In the genomic region with DNA sequence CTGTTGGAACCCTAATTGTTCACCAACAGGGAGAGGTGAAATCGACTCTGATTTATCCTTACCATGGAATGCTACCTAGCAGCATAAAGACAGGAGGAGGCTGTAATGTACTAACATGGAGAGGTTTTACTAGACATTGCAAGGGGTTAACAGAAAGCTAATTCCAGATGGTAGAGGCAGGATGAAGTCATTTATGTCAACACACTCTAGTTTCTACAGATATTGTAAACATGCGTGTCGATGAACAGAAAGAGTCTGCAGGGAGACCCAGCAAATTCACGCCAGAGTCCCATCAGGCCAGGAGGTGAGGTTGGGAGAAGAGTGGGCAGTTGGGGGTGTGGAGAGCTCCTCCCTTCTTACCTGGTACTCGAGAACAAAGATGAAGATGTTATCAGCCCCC, we compare ENCODE assay signal across 1 cellular context.
TF ChIP-seq lines count a peak whose summit lies in the region.

No MANE protein-coding gene starts in this region.

TF ChIP-seq in GM23338, 12 proteins besides CTCF, POLR2A, EP300 and RAD21 (continued from another document):
- TF ChIP-seq, protein P1, sequence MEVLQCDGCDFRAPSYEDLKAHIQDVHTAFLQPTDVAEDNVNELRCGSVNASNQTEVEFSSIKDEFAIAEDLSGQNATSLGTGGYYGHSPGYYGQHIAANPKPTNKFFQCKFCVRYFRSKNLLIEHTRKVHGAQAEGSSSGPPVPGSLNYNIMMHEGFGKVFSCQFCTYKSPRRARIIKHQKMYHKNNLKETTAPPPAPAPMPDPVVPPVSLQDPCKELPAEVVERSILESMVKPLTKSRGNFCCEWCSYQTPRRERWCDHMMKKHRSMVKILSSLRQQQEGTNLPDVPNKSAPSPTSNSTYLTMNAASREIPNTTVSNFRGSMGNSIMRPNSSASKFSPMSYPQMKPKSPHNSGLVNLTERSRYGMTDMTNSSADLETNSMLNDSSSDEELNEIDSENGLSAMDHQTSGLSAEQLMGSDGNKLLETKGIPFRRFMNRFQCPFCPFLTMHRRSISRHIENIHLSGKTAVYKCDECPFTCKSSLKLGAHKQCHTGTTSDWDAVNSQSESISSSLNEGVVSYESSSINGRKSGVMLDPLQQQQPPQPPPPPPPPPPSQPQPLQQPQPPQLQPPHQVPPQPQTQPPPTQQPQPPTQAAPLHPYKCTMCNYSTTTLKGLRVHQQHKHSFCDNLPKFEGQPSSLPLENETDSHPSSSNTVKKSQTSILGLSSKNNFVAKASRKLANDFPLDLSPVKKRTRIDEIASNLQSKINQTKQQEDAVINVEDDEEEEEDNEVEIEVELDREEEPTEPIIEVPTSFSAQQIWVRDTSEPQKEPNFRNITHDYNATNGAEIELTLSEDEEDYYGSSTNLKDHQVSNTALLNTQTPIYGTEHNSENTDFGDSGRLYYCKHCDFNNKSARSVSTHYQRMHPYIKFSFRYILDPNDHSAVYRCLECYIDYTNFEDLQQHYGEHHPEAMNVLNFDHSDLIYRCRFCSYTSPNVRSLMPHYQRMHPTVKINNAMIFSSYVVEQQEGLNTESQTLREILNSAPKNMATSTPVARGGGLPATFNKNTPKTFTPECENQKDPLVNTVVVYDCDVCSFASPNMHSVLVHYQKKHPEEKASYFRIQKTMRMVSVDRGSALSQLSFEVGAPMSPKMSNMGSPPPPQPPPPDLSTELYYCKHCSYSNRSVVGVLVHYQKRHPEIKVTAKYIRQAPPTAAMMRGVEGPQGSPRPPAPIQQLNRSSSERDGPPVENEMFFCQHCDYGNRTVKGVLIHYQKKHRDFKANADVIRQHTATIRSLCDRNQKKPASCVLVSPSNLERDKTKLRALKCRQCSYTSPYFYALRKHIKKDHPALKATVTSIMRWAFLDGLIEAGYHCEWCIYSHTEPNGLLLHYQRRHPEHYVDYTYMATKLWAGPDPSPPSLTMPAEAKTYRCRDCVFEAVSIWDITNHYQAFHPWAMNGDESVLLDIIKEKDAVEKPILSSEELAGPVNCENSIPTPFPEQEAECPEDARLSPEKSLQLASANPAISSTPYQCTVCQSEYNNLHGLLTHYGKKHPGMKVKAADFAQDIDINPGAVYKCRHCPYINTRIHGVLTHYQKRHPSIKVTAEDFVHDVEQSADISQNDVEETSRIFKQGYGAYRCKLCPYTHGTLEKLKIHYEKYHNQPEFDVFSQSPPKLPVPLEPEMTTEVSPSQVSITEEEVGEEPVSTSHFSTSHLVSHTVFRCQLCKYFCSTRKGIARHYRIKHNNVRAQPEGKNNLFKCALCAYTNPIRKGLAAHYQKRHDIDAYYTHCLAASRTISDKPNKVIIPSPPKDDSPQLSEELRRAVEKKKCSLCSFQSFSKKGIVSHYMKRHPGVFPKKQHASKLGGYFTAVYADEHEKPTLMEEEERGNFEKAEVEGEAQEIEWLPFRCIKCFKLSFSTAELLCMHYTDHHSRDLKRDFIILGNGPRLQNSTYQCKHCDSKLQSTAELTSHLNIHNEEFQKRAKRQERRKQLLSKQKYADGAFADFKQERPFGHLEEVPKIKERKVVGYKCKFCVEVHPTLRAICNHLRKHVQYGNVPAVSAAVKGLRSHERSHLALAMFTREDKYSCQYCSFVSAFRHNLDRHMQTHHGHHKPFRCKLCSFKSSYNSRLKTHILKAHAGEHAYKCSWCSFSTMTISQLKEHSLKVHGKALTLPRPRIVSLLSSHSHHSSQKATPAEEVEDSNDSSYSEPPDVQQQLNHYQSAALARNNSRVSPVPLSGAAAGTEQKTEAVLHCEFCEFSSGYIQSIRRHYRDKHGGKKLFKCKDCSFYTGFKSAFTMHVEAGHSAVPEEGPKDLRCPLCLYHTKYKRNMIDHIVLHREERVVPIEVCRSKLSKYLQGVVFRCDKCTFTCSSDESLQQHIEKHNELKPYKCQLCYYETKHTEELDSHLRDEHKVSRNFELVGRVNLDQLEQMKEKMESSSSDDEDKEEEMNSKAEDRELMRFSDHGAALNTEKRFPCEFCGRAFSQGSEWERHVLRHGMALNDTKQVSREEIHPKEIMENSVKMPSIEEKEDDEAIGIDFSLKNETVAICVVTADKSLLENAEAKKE (CRISPR knock-in tag; IDR thresholded peaks at IDR 0.05) = no peak
- TF ChIP-seq STAT1 (IDR thresholded peaks at IDR 0.05; ENCODE audit: unreplicated experiment) = no peak
- no peak for TF ChIP-seq EZH2 (IDR thresholded peaks at IDR 0.05; ENCODE audit: low read depth, unreplicated experiment)
- no peak for TF ChIP-seq ZNF114 (CRISPR knock-in tag; IDR thresholded peaks at IDR 0.05)
- TF ChIP-seq EZH2phosphoT487 (IDR thresholded peaks at IDR 0.05; ENCODE audit: unreplicated experiment) = no peak
- TF ChIP-seq REST (IDR thresholded peaks at IDR 0.05; ENCODE audit: unreplicated experiment) = no peak
- TF ChIP-seq NANOG (IDR thresholded peaks at IDR 0.05; ENCODE audit: borderline replicate concordance) = no peak
- TF ChIP-seq ZNF331 (CRISPR knock-in tag; IDR thresholded peaks at IDR 0.05; ENCODE audit: low read depth) = no peak
- TF ChIP-seq ETS1 (IDR thresholded peaks at IDR 0.05) = no peak
- TF ChIP-seq CREB1 (CRISPR knock-in tag; IDR thresholded peaks at IDR 0.05; ENCODE audit: low read depth) = no peak
